13 cellular contexts compared by ENCODE assay signal in the genomic region with DNA sequence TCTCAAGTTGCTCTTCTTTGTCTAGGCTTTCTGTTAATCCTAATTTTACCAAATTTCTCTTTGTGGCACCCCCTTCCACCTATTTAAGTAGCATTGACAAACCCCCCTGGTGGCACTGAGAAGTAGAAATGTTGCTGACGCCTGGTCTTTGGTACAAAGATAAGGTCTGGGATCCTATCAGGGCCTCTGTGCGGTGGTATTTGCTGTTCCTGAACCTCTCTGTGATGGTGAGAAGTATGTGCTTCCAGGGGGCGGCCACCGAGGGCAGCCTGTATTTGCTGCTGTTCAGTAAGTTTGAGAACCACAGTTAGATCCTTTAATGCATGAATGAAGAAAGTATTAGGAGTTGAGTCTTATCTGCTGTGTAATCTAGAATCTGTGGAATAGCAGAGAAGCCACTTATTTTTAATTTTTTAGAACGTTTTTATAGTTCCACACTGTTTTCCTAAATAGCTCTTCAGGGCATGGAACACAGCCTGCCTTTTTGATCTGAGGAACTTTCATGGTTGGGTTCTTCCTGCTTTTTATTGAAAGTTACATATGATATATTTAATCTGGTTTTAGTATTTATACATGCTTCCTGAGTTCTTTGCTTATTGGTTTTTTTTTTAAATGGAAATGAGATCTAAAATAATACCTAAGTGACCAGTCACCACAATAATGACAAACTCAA.
DNase-seq lines count a peak whose midpoint lies in the region; TF ChIP-seq lines count a peak whose summit lies in the region.
"Had no signal": no experiment of that assay in that cellular context is flagged by ENCODE, and none has a peak within 500 bp of the region (broad histone marks: within the 10 kb centered on the region; RNA-seq: fewer than 3 reads in every experiment).

No MANE protein-coding gene starts in this region.

- H3K9me3 Mint-ChIP-seq in activated CD4-positive, alpha-beta T cell treated with anti-CD3 and anti-CD28 coated beads, Interleukin-2, amount 10 ng/mL, durations not matched to agents 24 days and 14 days: no peaks in the 10 kb centered on the region
- H3K9me3 Mint-ChIP-seq: activated T-helper 17 cell treated with anti-CD3 and anti-CD28 coated beads, Interleukin-2, amount 50 U/mL, for 72 hours; central memory CD8-positive, alpha-beta T cell had no signal

- H3K4me1 Mint-ChIP-seq in activated CD4-positive, alpha-beta T cell treated with anti-CD3 and anti-CD28 coated beads, Interleukin-2, amount 10 ng/mL, durations not matched to agents 24 days and 14 days: peaks cover 6% of the 10 kb centered on the region
- H3K4me1 Mint-ChIP-seq: activated T-helper 17 cell treated with anti-CD3 and anti-CD28 coated beads, Interleukin-2, amount 50 U/mL, for 72 hours had no signal

- no peaks in the 10 kb centered on the region for H3K9me3 ChIP-seq in AG04450 (ENCODE audit: control insufficient read depth, insufficient read depth, low read length)
- H3K9me3 ChIP-seq: Peyer's patch had no signal

- no peak overlapping the region for H3K4me3 Mint-ChIP-seq in activated CD4-positive, alpha-beta T cell treated with anti-CD3 and anti-CD28 coated beads, Interleukin-2, amount 10 ng/mL, durations not matched to agents 24 days and 14 days
- H3K4me3 Mint-ChIP-seq: activated T-helper 17 cell treated with anti-CD3 and anti-CD28 coated beads, Interleukin-2, amount 50 U/mL, for 72 hours; central memory CD8-positive, alpha-beta T cell had no signal

- intact Hi-C loops in activated CD4-positive, alpha-beta T cell treated with anti-CD3 and anti-CD28 coated beads, Interleukin-2, amount 10 ng/mL, durations not matched to agents 24 days and 14 days (cut with micrococcal nuclease): no loop called here

- no peak for DNase-seq in AG04450 (ENCODE audit: low read depth, low spot score)
- peak; percentile 53 for DNase-seq in HT1080 (ENCODE audit: low read depth)
- peak; percentile 94 for DNase-seq in islet precursor cell
- DNase-seq in NCI-H2107 (lab: John Stamatoyannopoulos, UW): no peak
- DNase-seq in germinal center (ENCODE audit: low spot score): no peak
- no peak for DNase-seq in activated CD4-positive, alpha-beta T cell treated with anti-CD3 and anti-CD28 coated beads, Interleukin-2, amount 10 ng/mL, durations not matched to agents 24 days and 14 days
- DNase-seq in UCSD-AML1 (lab: John Stamatoyannopoulos, UW; ENCODE audit: unreplicated experiment): no peak
- DNase-seq: foreskin melanocyte, Peyer's patch had no signal

- POLR2A ChIA-PET in AG04450 (lab: Yijun Ruan, JAX): no interaction called here

- H3K27ac Mint-ChIP-seq in activated CD4-positive, alpha-beta T cell treated with anti-CD3 and anti-CD28 coated beads, Interleukin-2, amount 10 ng/mL, durations not matched to agents 24 days and 14 days: no peak overlapping the region
- H3K27ac Mint-ChIP-seq: activated T-helper 17 cell treated with anti-CD3 and anti-CD28 coated beads, Interleukin-2, amount 50 U/mL, for 72 hours had no signal

- CTCF ChIA-PET in AG04450 (lab: Charles Lee): no interaction called here

- H3K27ac ChIP-seq in AG04450 (ENCODE audit: low read depth, low read length): peak overlapping the region; percentile 58
- H3K27ac ChIP-seq in VCaP: peak overlapping the region; percentile 86
- H3K27ac ChIP-seq: C4-2B had no signal

- no peaks in the 10 kb centered on the region for H3K36me3 Mint-ChIP-seq in activated CD4-positive, alpha-beta T cell treated with anti-CD3 and anti-CD28 coated beads, Interleukin-2, amount 10 ng/mL, durations not matched to agents 24 days and 14 days (ENCODE audit: low read depth)

- no peak overlapping the region for H3K4me3 ChIP-seq in AG04450 (ENCODE audit: low read depth, low read length)
- H3K4me3 ChIP-seq: Peyer's patch had no signal

- no peak; the same call in 1 of the 2 replicates for TF ChIP-seq CTCF in AG04450 (IDR thresholded peaks at IDR 0.05; ENCODE audit: low read depth, low read length)
- no peak; the same call in 1 of the 2 replicates for TF ChIP-seq CTCF in VCaP (conservative IDR thresholded peaks at IDR 0.05)

- peaks cover 24% of the 10 kb centered on the region for H3K27me3 Mint-ChIP-seq in activated CD4-positive, alpha-beta T cell treated with anti-CD3 and anti-CD28 coated beads, Interleukin-2, amount 10 ng/mL, durations not matched to agents 24 days and 14 days

- no peaks in the 10 kb centered on the region for H3K27me3 ChIP-seq in AG04450 (ENCODE audit: control insufficient read depth, insufficient read depth, low read length)
- H3K27me3 ChIP-seq: Peyer's patch had no signal

Comparison
In these comparisons a context has a peak if more than half of its experiments do, and no peak if none do; other contexts are left out.
1. DNase-seq: peak in HT1080 (single experiment) and islet precursor cell (single experiment); none in AG04450 (single experiment), NCI-H2107 (single experiment), germinal center (single experiment), activated CD4-positive, alpha-beta T cell treated with anti-CD3 and anti-CD28 coated beads, Interleukin-2, amount 10 ng/mL, durations not matched to agents 24 days and 14 days (single experiment) and UCSD-AML1 (single experiment).